Comparison of ENCODE assay signal across 1 cellular context in genomic region chr6:3841066-3841454, GRCh38.
TF ChIP-seq lines count a peak whose summit lies in the region.

No MANE protein-coding gene starts in this region.

TF ChIP-seq in HepG2, 621 proteins besides CTCF, POLR2A, EP300 and RAD21 (continued from another document and continues in another):
- TF ChIP-seq POGK (CRISPR knock-in tag; conservative IDR thresholded peaks at IDR 0.05) (no peak), XBP1 (CRISPR knock-in tag; IDR thresholded peaks at IDR 0.05) (no peak), ZNF773 (CRISPR knock-in tag; IDR thresholded peaks at IDR 0.05; ENCODE audit: borderline replicate concordance) (no peak), KLF16 (CRISPR knock-in tag; IDR thresholded peaks at IDR 0.05) (peak in 1 of 2 experiments; percentile 88; a peak in 2 of 4 replicates), CBFB (CRISPR knock-in tag; IDR thresholded peaks at IDR 0.05) (0 out of 2 replicates have a peak, but pooled peaks have one; percentile 36), HOMEZ (CRISPR knock-in tag; IDR thresholded peaks at IDR 0.05; ENCODE audit: low read depth) (peak; percentile 73; the same call in 1 of the 2 replicates), FOSL2 (CRISPR knock-in tag; IDR thresholded peaks at IDR 0.05) (peak; percentile 78), ZNF704 (CRISPR knock-in tag; IDR thresholded peaks at IDR 0.05; ENCODE audit: borderline replicate concordance) (no peak), TCF12 (IDR thresholded peaks at IDR 0.05) (no peak), TCF12 (CRISPR knock-in tag; IDR thresholded peaks at IDR 0.05) (0 out of 2 replicates have a peak, but pooled peaks have one; percentile 59), JDP2 (CRISPR knock-in tag; IDR thresholded peaks at IDR 0.05; ENCODE audit: borderline replicate concordance) (no peak), BRD4 (CRISPR knock-in tag; IDR thresholded peaks at IDR 0.05) (no peak; the same call in 1 of the 2 replicates), SMARCC2 (IDR thresholded peaks at IDR 0.05) (no peak), CHD2 (IDR thresholded peaks at IDR 0.05; ENCODE audit: low read depth, low read length) (no peak), FOXK2 (IDR thresholded peaks at IDR 0.05) (peak; percentile 96), NFYB (CRISPR knock-in tag; IDR thresholded peaks at IDR 0.05) (no peak), ZNF703 (CRISPR knock-in tag; IDR thresholded peaks at IDR 0.05; ENCODE audit: borderline replicate concordance) (no peak), FOXA3 (CRISPR knock-in tag; IDR thresholded peaks at IDR 0.05) (peak; percentile 100), ZNF816 (CRISPR knock-in tag; IDR thresholded peaks at IDR 0.05; ENCODE audit: borderline replicate concordance) (peak; percentile 71; the same call in 1 of the 2 replicates), NFE2L2 (IDR thresholded peaks at IDR 0.05; ENCODE audit: low read length) (peak; percentile 17; the same call in 1 of the 2 replicates), ZFP90 (CRISPR knock-in tag; IDR thresholded peaks at IDR 0.05; ENCODE audit: borderline replicate concordance) (0 out of 2 replicates have a peak, but pooled peaks have one; percentile 26), TCF7 (IDR thresholded peaks at IDR 0.05; ENCODE audit: low read depth) (peak; percentile 58), ZNF629 (CRISPR knock-in tag; conservative IDR thresholded peaks at IDR 0.05) (no peak), FOXO1 (CRISPR knock-in tag; IDR thresholded peaks at IDR 0.05) (peak; percentile 97), ZNF546 (CRISPR knock-in tag; conservative IDR thresholded peaks at IDR 0.05) (no peak), JUNB (CRISPR knock-in tag; IDR thresholded peaks at IDR 0.05; ENCODE audit: borderline replicate concordance) (0 out of 2 replicates have a peak, but pooled peaks have one; percentile 15), REPIN1 (CRISPR knock-in tag; IDR thresholded peaks at IDR 0.05; ENCODE audit: borderline replicate concordance, low read depth) (peak; percentile 70), NONO (IDR thresholded peaks at IDR 0.05) (no peak), NONO (CRISPR knock-in tag; conservative IDR thresholded peaks at IDR 0.05) (no peak), ZNF564 (CRISPR knock-in tag; IDR thresholded peaks at IDR 0.05) (no peak), TARDBP (CRISPR knock-in tag; IDR thresholded peaks at IDR 0.05) (peak; percentile 57; the same call in 1 of the 2 replicates), ISX (CRISPR knock-in tag; conservative IDR thresholded peaks at IDR 0.05) (no peak), KLF11 (CRISPR knock-in tag; IDR thresholded peaks at IDR 0.05) (peak; percentile 44; the same call in 1 of the 2 replicates), ZBTB20 (CRISPR knock-in tag; IDR thresholded peaks at IDR 0.05; ENCODE audit: borderline replicate concordance, low read depth) (no peak), CEBPB (IDR thresholded peaks at IDR 0.05; ENCODE audit: borderline replicate concordance, low read depth, low read length) (peak; percentile 99), HIC2 (CRISPR knock-in tag; IDR thresholded peaks at IDR 0.05; ENCODE audit: low read depth) (no peak), GATA4 (IDR thresholded peaks at IDR 0.05; ENCODE audit: borderline replicate concordance, low read depth) (no peak), ZNF224 (CRISPR knock-in tag; IDR thresholded peaks at IDR 0.05) (no peak), LCORL (IDR thresholded peaks at IDR 0.05) (0 out of 2 replicates have a peak, but pooled peaks have one; percentile 25), LCORL (CRISPR knock-in tag; IDR thresholded peaks at IDR 0.05) (no peak), TMF1 (CRISPR knock-in tag; IDR thresholded peaks at IDR 0.05; ENCODE audit: low read depth) (0 out of 2 replicates have a peak, but pooled peaks have one; percentile 8), SATB2 (CRISPR knock-in tag; IDR thresholded peaks at IDR 0.05) (no peak), ZNF644 (CRISPR knock-in tag; IDR thresholded peaks at IDR 0.05; ENCODE audit: low read depth) (peak; percentile 73), NCOA2 (CRISPR knock-in tag; IDR thresholded peaks at IDR 0.05) (peak; percentile 84), BCL6 (CRISPR knock-in tag; IDR thresholded peaks at IDR 0.05) (peak; percentile 92), MAFK (conservative IDR thresholded peaks at IDR 0.05 in 1 of 2, IDR thresholded peaks at IDR 0.05 in 1 of 2; ENCODE audit: low read length in 2 of 2) (peak; percentile 97 to 99), ZSCAN12 (CRISPR knock-in tag; IDR thresholded peaks at IDR 0.05) (no peak), CAMTA2 (CRISPR knock-in tag; IDR thresholded peaks at IDR 0.05; ENCODE audit: borderline replicate concordance) (no peak), ZKSCAN1 (IDR thresholded peaks at IDR 0.05; ENCODE audit: low read length) (no peak), ZNF878 (CRISPR knock-in tag; IDR thresholded peaks at IDR 0.05) (peak; percentile 26; the same call in 1 of the 2 replicates), ZNF264 (CRISPR knock-in tag; IDR thresholded peaks at IDR 0.05) (no peak), TERF1 (CRISPR knock-in tag; IDR thresholded peaks at IDR 0.05) (no peak), TCF7L2 (IDR thresholded peaks at IDR 0.05; ENCODE audit: low read depth, low read length) (no peak), TEAD3 (CRISPR knock-in tag; optimal IDR thresholded peaks at IDR 0.05; ENCODE audit: borderline replicate concordance) (peak; percentile 68)
- TF ChIP-seq, protein P1, sequence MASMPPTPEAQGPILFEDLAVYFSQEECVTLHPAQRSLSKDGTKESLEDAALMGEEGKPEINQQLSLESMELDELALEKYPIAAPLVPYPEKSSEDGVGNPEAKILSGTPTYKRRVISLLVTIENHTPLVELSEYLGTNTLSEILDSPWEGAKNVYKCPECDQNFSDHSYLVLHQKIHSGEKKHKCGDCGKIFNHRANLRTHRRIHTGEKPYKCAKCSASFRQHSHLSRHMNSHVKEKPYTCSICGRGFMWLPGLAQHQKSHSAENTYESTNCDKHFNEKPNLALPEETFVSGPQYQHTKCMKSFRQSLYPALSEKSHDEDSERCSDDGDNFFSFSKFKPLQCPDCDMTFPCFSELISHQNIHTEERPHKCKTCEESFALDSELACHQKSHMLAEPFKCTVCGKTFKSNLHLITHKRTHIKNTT (CRISPR knock-in tag; IDR thresholded peaks at IDR 0.05) = no peak
- TF ChIP-seq, protein P2, sequence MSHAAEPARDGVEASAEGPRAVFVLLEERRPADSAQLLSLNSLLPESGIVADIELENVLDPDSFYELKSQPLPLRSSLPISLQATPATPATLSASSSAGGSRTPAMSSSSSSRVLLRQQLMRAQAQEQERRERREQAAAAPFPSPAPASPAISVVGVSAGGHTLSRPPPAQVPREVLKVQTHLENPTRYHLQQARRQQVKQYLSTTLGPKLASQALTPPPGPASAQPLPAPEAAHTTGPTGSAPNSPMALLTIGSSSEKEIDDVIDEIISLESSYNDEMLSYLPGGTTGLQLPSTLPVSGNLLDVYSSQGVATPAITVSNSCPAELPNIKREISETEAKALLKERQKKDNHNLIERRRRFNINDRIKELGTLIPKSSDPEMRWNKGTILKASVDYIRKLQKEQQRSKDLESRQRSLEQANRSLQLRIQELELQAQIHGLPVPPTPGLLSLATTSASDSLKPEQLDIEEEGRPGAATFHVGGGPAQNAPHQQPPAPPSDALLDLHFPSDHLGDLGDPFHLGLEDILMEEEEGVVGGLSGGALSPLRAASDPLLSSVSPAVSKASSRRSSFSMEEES (CRISPR knock-in tag; IDR thresholded peaks at IDR 0.05) = peak; percentile 67
- TF ChIP-seq, protein P3, sequence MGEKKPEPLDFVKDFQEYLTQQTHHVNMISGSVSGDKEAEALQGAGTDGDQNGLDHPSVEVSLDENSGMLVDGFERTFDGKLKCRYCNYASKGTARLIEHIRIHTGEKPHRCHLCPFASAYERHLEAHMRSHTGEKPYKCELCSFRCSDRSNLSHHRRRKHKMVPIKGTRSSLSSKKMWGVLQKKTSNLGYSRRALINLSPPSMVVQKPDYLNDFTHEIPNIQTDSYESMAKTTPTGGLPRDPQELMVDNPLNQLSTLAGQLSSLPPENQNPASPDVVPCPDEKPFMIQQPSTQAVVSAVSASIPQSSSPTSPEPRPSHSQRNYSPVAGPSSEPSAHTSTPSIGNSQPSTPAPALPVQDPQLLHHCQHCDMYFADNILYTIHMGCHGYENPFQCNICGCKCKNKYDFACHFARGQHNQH (CRISPR knock-in tag; IDR thresholded peaks at IDR 0.05) = no peak; the same call in none of the 2 replicates
- TF ChIP-seq, protein P4, sequence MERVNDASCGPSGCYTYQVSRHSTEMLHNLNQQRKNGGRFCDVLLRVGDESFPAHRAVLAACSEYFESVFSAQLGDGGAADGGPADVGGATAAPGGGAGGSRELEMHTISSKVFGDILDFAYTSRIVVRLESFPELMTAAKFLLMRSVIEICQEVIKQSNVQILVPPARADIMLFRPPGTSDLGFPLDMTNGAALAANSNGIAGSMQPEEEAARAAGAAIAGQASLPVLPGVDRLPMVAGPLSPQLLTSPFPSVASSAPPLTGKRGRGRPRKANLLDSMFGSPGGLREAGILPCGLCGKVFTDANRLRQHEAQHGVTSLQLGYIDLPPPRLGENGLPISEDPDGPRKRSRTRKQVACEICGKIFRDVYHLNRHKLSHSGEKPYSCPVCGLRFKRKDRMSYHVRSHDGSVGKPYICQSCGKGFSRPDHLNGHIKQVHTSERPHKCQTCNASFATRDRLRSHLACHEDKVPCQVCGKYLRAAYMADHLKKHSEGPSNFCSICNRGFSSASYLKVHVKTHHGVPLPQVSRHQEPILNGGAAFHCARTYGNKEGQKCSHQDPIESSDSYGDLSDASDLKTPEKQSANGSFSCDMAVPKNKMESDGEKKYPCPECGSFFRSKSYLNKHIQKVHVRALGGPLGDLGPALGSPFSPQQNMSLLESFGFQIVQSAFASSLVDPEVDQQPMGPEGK (CRISPR knock-in tag; IDR thresholded peaks at IDR 0.05) = peak; percentile 79
- TF ChIP-seq, protein P5, sequence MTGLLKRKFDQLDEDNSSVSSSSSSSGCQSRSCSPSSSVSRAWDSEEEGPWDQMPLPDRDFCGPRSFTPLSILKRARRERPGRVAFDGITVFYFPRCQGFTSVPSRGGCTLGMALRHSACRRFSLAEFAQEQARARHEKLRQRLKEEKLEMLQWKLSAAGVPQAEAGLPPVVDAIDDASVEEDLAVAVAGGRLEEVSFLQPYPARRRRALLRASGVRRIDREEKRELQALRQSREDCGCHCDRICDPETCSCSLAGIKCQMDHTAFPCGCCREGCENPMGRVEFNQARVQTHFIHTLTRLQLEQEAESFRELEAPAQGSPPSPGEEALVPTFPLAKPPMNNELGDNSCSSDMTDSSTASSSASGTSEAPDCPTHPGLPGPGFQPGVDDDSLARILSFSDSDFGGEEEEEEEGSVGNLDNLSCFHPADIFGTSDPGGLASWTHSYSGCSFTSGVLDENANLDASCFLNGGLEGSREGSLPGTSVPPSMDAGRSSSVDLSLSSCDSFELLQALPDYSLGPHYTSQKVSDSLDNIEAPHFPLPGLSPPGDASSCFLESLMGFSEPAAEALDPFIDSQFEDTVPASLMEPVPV (CRISPR knock-in tag; IDR thresholded peaks at IDR 0.05) = no peak
